14 cellular contexts compared by ENCODE assay signal in genomic region chr2:176565641-176566323, GRCh38.
DNase-seq lines count a peak whose midpoint lies in the region; FAIRE-seq and TF ChIP-seq lines count a peak whose summit lies in the region.
"Had no signal": no experiment of that assay in that cellular context is flagged by ENCODE, and none has a peak within 500 bp of the region (broad histone marks: within the 10 kb centered on the region; RNA-seq: fewer than 3 reads in every experiment).

No MANE protein-coding gene starts in this region.

- intact Hi-C loops in OCI-LY7 (cut with micrococcal nuclease; ENCODE audit: unreplicated experiment): no loop called here

- no peak overlapping the region for H2AFZ ChIP-seq in astrocyte (ENCODE audit: low read depth, low read length)
- no peak overlapping the region for H2AFZ ChIP-seq in OCI-LY7 (ENCODE audit: low read length)
- H2AFZ ChIP-seq: PC-9 had no signal

- H3K27me3 Mint-ChIP-seq in astrocyte (ENCODE audit: low read depth, unreplicated experiment) (peaks cover 4% of the 10 kb centered on the region), nephron (ENCODE audit: low read depth) (peaks cover 8% of the 10 kb centered on the region)

- H3K4me1 ChIP-seq in astrocyte (ENCODE audit: insufficient read depth, low read length): peaks cover 9% of the 10 kb centered on the region
- no peaks in the 10 kb centered on the region for H3K4me1 ChIP-seq in OCI-LY7 (ENCODE audit: insufficient read depth, low read length, poor library complexity, severe bottlenecking)

- H3K9me3 Mint-ChIP-seq in astrocyte (ENCODE audit: unreplicated experiment): no peaks in the 10 kb centered on the region
- H3K9me3 Mint-ChIP-seq in nephron: no peaks in the 10 kb centered on the region
- H3K9me3 Mint-ChIP-seq: activated naive CD4-positive, alpha-beta T cell treated with anti-CD3 and anti-CD28 coated beads for 36 hours; natural killer cell treated with Interleukin-12 subunit alpha and Interleukin-12 subunit beta and Interleukin-15 and Interleukin-18, amount 100 ng/mL, for 72 hours had no signal

- no peak overlapping the region for H3K9ac ChIP-seq in astrocyte (ENCODE audit: low read length)

- H3K27ac ChIP-seq in astrocyte (ENCODE audit: low read depth, low read length) (no peak overlapping the region), OCI-LY7 (ENCODE audit: low read depth, low read length, poor library complexity, severe bottlenecking) (no peak overlapping the region)
- H3K27ac ChIP-seq: HL-60, PC-9 had no signal

- no peak overlapping the region for H3K4me2 ChIP-seq in astrocyte (ENCODE audit: low read length)
- no peak overlapping the region for H3K4me2 ChIP-seq in OCI-LY7 (ENCODE audit: low read length)
- H3K4me2 ChIP-seq: PC-9 had no signal

- H3K4me3 ChIP-seq in astrocyte (ENCODE audit: insufficient read depth, low read depth, low read length) (no peak overlapping the region), OCI-LY7 (ENCODE audit: low read depth, low read length, poor library complexity, severe bottlenecking) (no peak overlapping the region)
- H3K4me3 ChIP-seq: PC-9 had no signal

- no peaks in the 10 kb centered on the region for H4K20me1 ChIP-seq in astrocyte (ENCODE audit: insufficient read depth, low read length)
- no peaks in the 10 kb centered on the region for H4K20me1 ChIP-seq in OCI-LY7 (ENCODE audit: insufficient read depth, low read length)

- no peaks in the 10 kb centered on the region for H3K9me3 ChIP-seq in astrocyte (ENCODE audit: insufficient read depth, low read depth, low read length)
- no peaks in the 10 kb centered on the region for H3K9me3 ChIP-seq in OCI-LY7 (ENCODE audit: low read length)

- H3K4me3 Mint-ChIP-seq in astrocyte (ENCODE audit: unreplicated experiment) (no peak overlapping the region), nephron (peak overlapping the region; percentile 27 to 56 (median 29))
- H3K4me3 Mint-ChIP-seq: activated naive CD4-positive, alpha-beta T cell treated with anti-CD3 and anti-CD28 coated beads for 36 hours; natural killer cell treated with Interleukin-12 subunit alpha and Interleukin-12 subunit beta and Interleukin-15 and Interleukin-18, amount 100 ng/mL, for 72 hours had no signal

- CTCF ChIA-PET in OCI-LY7 (lab: Charles Lee; ENCODE audit: unreplicated experiment): no interaction called here

- H3K36me3 ChIP-seq in astrocyte (ENCODE audit: insufficient read depth, low read length): no peaks in the 10 kb centered on the region
- no peaks in the 10 kb centered on the region for H3K36me3 ChIP-seq in OCI-LY7 (ENCODE audit: insufficient read depth, low read length)

- peaks cover 21% of the 10 kb centered on the region for H3K4me1 Mint-ChIP-seq in astrocyte (ENCODE audit: low read depth, unreplicated experiment)
- peaks cover 44% of the 10 kb centered on the region for H3K4me1 Mint-ChIP-seq in nephron

- no peak for FAIRE-seq in astrocyte (lab: Jason Lieb, UNC)

- no peaks in the 10 kb centered on the region for H3K9me2 ChIP-seq in OCI-LY7 (ENCODE audit: insufficient read depth, low read length)

- DNase-seq in Ammon's horn (ENCODE audit: low spot score) (peak; percentile 12), NCI-H1436 (lab: John Stamatoyannopoulos, UW) (peak; percentile 80), astrocyte (ENCODE audit: low read depth) (peak; percentile 44), KG1 (lab: John Stamatoyannopoulos, UW) (no peak), NOMO-1 treated with DMSO at 0.1 percent for 48 hours (lab: John Stamatoyannopoulos, UW; ENCODE audit: unreplicated experiment) (no peak), OCI-LY7 (ENCODE audit: low spot score) (no peak)
- DNase-seq in NK-92 treated with Interleukin-12 subunit alpha and Interleukin-12 subunit beta, amount 100 ng/mL, for 24 hours (lab: John Stamatoyannopoulos, UW): no peak
- DNase-seq: activated naive CD4-positive, alpha-beta T cell treated with anti-CD3 and anti-CD28 coated beads for 36 hours; islet precursor cell; PC-9; T-helper 9 cell had no signal

- no peaks in the 10 kb centered on the region for H3K27me3 ChIP-seq in astrocyte (ENCODE audit: insufficient read depth, low read length)

- no peaks in the 10 kb centered on the region for H3K36me3 Mint-ChIP-seq in astrocyte (ENCODE audit: low read depth, unreplicated experiment)
- H3K36me3 Mint-ChIP-seq in nephron (ENCODE audit: low read depth): no peaks in the 10 kb centered on the region
- H3K36me3 Mint-ChIP-seq: natural killer cell treated with Interleukin-12 subunit alpha and Interleukin-12 subunit beta and Interleukin-15 and Interleukin-18, amount 100 ng/mL, for 72 hours had no signal

- TF ChIP-seq CTCF in astrocyte (IDR thresholded peaks at IDR 0.05; ENCODE audit: insufficient read depth, low read depth, low read length) (no peak), nephron (IDR thresholded peaks at IDR 0.05; ENCODE audit: unreplicated experiment in 3 of 3) (no peak), OCI-LY7 (conservative IDR thresholded peaks at IDR 0.05; ENCODE audit: low read length) (no peak)

- POLR2A ChIA-PET in OCI-LY7 (lab: Charles Lee): interaction anchor here (0.7 kb wide), 1 partner anchor 116 kb away, joined by 3 read pairs; no protein-coding TSS in a partner anchor

- H3K79me2 ChIP-seq in astrocyte (ENCODE audit: insufficient read depth, low read length): no peaks in the 10 kb centered on the region
- H3K79me2 ChIP-seq in OCI-LY7 (ENCODE audit: insufficient read depth, low read depth, low read length): no peaks in the 10 kb centered on the region

- BruUV-seq in OCI-LY7 (replicated peaks; lab: Mats Ljungman, UMichigan): no TSS peak

- H3K27ac Mint-ChIP-seq in astrocyte (ENCODE audit: unreplicated experiment) (no peak overlapping the region), nephron (peak overlapping the region; percentile 53 to 88 (median 70))
- H3K27ac Mint-ChIP-seq: activated naive CD4-positive, alpha-beta T cell treated with anti-CD3 and anti-CD28 coated beads for 36 hours; natural killer cell treated with Interleukin-12 subunit alpha and Interleukin-12 subunit beta and Interleukin-15 and Interleukin-18, amount 100 ng/mL, for 72 hours had no signal

Comparison
In these comparisons a context has a peak if more than half of its experiments do, and no peak if none do; other contexts are left out.
1. DNase-seq: peak in Ammon's horn (single experiment), NCI-H1436 (single experiment) and astrocyte (single experiment); none in NK-92 treated with Interleukin-12 subunit alpha and Interleukin-12 subunit beta, amount 100 ng/mL, for 24 hours (single experiment), KG1 (single experiment), NOMO-1 treated with DMSO at 0.1 percent for 48 hours (single experiment) and OCI-LY7 (single experiment).